In genomic region chr1:109197163-109198042, GRCh38 we compare ENCODE assay signal across 8 cellular contexts. TPM values are rescaled to one million over a fixed set of nuclear protein-coding genes. Genes with fewer than 3 reads are reported as not detected.
DNase-seq lines count a peak whose midpoint lies in the region; TF ChIP-seq lines count a peak whose summit lies in the region.

No MANE protein-coding gene starts in this region.

- CTCF ChIA-PET in AG04450 (lab: Charles Lee): interaction anchor here (0.6 to 2.2 kb wide), 3 partner anchors 10 to 97 kb away, joined by 4 to 7 read pairs (median 4); no protein-coding TSS in a partner anchor
- CTCF ChIA-PET in OCI-LY7 (lab: Charles Lee; ENCODE audit: unreplicated experiment): no interaction called here

- H3K27ac ChIP-seq in AG04450 (ENCODE audit: low read depth, low read length): peak overlapping the region; percentile 90
- H3K27ac ChIP-seq in mesenchymal stem cell (ENCODE audit: low read length, poor library complexity, severe bottlenecking): peak overlapping the region; percentile 82
- no peak overlapping the region for H3K27ac ChIP-seq in OCI-LY7 (ENCODE audit: low read depth, low read length, poor library complexity, severe bottlenecking)
- H3K27ac ChIP-seq in effector memory CD4-positive, alpha-beta T cell (ENCODE audit: insufficient read depth, low read length, poor library complexity, severe bottlenecking): no peak overlapping the region

- H3K18ac ChIP-seq in mesenchymal stem cell (ENCODE audit: low read depth in 1 of 2, low read length in 2 of 2): peak overlapping the region; percentile 54 to 76

- peak overlapping the region; percentile 71 for H3K9ac ChIP-seq in mesenchymal stem cell (ENCODE audit: low read length)

- H3K4me1 ChIP-seq in mesenchymal stem cell (ENCODE audit: control insufficient read depth, insufficient read depth, low read depth, low read length) (peaks cover 13% of the 10 kb centered on the region), OCI-LY7 (ENCODE audit: insufficient read depth, low read length, poor library complexity, severe bottlenecking) (peaks cover 10% of the 10 kb centered on the region)
- H3K4me1 ChIP-seq in effector memory CD4-positive, alpha-beta T cell (ENCODE audit: control insufficient read depth, insufficient read depth, low read length, poor library complexity, severe bottlenecking): no peaks in the 10 kb centered on the region

- H3K27me3 ChIP-seq in AG04450 (ENCODE audit: control insufficient read depth, insufficient read depth, low read length) (no peaks in the 10 kb centered on the region), mesenchymal stem cell (ENCODE audit: control insufficient read depth in 1 of 2, insufficient read depth in 1 of 2, low read length in 2 of 2) (no peaks in the 10 kb centered on the region)
- no peaks in the 10 kb centered on the region for H3K27me3 ChIP-seq in effector memory CD4-positive, alpha-beta T cell (replicated peaks; ENCODE audit: control insufficient read depth, insufficient read depth, low read length, poor library complexity, severe bottlenecking)

- peak overlapping the region; percentile 55 for H4K91ac ChIP-seq in mesenchymal stem cell (ENCODE audit: low read length)

- H3K9me3 ChIP-seq in AG04450 (ENCODE audit: control insufficient read depth, insufficient read depth, low read length) (no peaks in the 10 kb centered on the region), mesenchymal stem cell (ENCODE audit: control insufficient read depth, low read length) (no peaks in the 10 kb centered on the region), OCI-LY7 (ENCODE audit: low read length) (no peaks in the 10 kb centered on the region)
- no peaks in the 10 kb centered on the region for H3K9me3 ChIP-seq in effector memory CD4-positive, alpha-beta T cell (ENCODE audit: control insufficient read depth, low read length)

- H3K4me2 ChIP-seq in mesenchymal stem cell (ENCODE audit: low read length, poor library complexity, severe bottlenecking) (peak overlapping the region; percentile 10), OCI-LY7 (ENCODE audit: low read length) (no peak overlapping the region)

- H3K23ac ChIP-seq in mesenchymal stem cell (ENCODE audit: low read length in 2 of 2): no peak overlapping the region

- intact Hi-C loops in OCI-LY7 (cut with micrococcal nuclease; ENCODE audit: unreplicated experiment): no loop called here

- H2BK5ac ChIP-seq in mesenchymal stem cell (ENCODE audit: low read depth, low read length, poor library complexity, severe bottlenecking): no peak overlapping the region

- H2BK120ac ChIP-seq in mesenchymal stem cell (ENCODE audit: low read depth, low read length): no peak overlapping the region

- DNase-seq in AG04450 (ENCODE audit: low read depth, low spot score): peak; percentile 96
- peak; percentile 99 for DNase-seq in HS-5 (ENCODE audit: low read depth)
- DNase-seq in cardiac fibroblast (ENCODE audit: low read depth in 2 of 2): peak; percentile 97 to 99
- DNase-seq in mesenchymal stem cell: peak; percentile 99
- DNase-seq in OCI-LY7 (ENCODE audit: low spot score): no peak
- no peak for DNase-seq in SHP77 treated with DMSO at 0.1 percent for 48 hours (lab: John Stamatoyannopoulos, UW)
- DNase-seq in NCI-H2196 treated with DMSO at 0.1 percent for 48 hours (lab: John Stamatoyannopoulos, UW; ENCODE audit: unreplicated experiment): no peak
- no peak for DNase-seq in effector memory CD4-positive, alpha-beta T cell

- POLR2A ChIA-PET in AG04450 (lab: Yijun Ruan, JAX) (interaction anchor here (1.1 to 2.0 kb wide), 4 partner anchors 16 to 97 kb away, joined by 3 to 12 read pairs (median 6); partner anchors contain the start of gene SARS1), OCI-LY7 (lab: Charles Lee) (interaction anchor here (0.6 to 1.5 kb wide), 3 partner anchors 10 to 178 kb away, joined by 3 to 6 read pairs (median 4); no protein-coding TSS in a partner anchor)

- WGBS in mesenchymal stem cell: 6% methylated on average over 10 of the region's 10 CpGs

- no peaks in the 10 kb centered on the region for H3K79me2 ChIP-seq in OCI-LY7 (ENCODE audit: insufficient read depth, low read depth, low read length)

- H3K79me1 ChIP-seq in mesenchymal stem cell (replicated peaks; ENCODE audit: low read length, poor library complexity, severe bottlenecking): no peaks in the 10 kb centered on the region

- peak overlapping the region; percentile 46 for H2AFZ ChIP-seq in mesenchymal stem cell (ENCODE audit: low read depth, low read length)
- no peak overlapping the region for H2AFZ ChIP-seq in OCI-LY7 (ENCODE audit: low read length)

- H2AK5ac ChIP-seq in mesenchymal stem cell (ENCODE audit: low read length, severe bottlenecking): peak overlapping the region; percentile 34

- no peaks in the 10 kb centered on the region for H4K20me1 ChIP-seq in OCI-LY7 (ENCODE audit: insufficient read depth, low read length)

- no peak overlapping the region for H2BK15ac ChIP-seq in mesenchymal stem cell (ENCODE audit: low read depth, poor library complexity, severe bottlenecking)

- no peak overlapping the region for H3K14ac ChIP-seq in mesenchymal stem cell (ENCODE audit: low read length in 2 of 2)

- peak overlapping the region; percentile 85 for H4K8ac ChIP-seq in mesenchymal stem cell (ENCODE audit: low read length)

- no TSS peak for BruUV-seq in OCI-LY7 (replicated peaks; lab: Mats Ljungman, UMichigan)

- H3K4me3 ChIP-seq in AG04450 (ENCODE audit: low read depth, low read length) (no peak overlapping the region), cardiac fibroblast (replicated peaks in 1 of 2; ENCODE audit: low read depth in 2 of 2, low read length in 2 of 2) (no peak overlapping the region), mesenchymal stem cell (ENCODE audit: insufficient read depth in 1 of 2, low read depth in 1 of 2, low read length in 2 of 2) (no peak overlapping the region), OCI-LY7 (ENCODE audit: low read depth, low read length, poor library complexity, severe bottlenecking) (no peak overlapping the region)
- H3K4me3 ChIP-seq in effector memory CD4-positive, alpha-beta T cell (ENCODE audit: insufficient read depth, low read depth, low read length, poor library complexity, severe bottlenecking): no peak overlapping the region

- peak overlapping the region; percentile 6 to 37 for H2BK12ac ChIP-seq in mesenchymal stem cell (ENCODE audit: low read length in 2 of 2)

- TF ChIP-seq CTCF in AG04450 (IDR thresholded peaks at IDR 0.05; ENCODE audit: low read depth, low read length) (no peak), cardiac fibroblast (IDR thresholded peaks at IDR 0.05; ENCODE audit: low read depth, low read length) (no peak), OCI-LY7 (conservative IDR thresholded peaks at IDR 0.05; ENCODE audit: low read length) (no peak)

- no peaks in the 10 kb centered on the region for H3K9me2 ChIP-seq in OCI-LY7 (ENCODE audit: insufficient read depth, low read length)

- H3K36me3 ChIP-seq in mesenchymal stem cell (ENCODE audit: control insufficient read depth in 1 of 2, insufficient read depth in 2 of 2, low read depth in 1 of 2, low read length in 2 of 2) (no peaks in the 10 kb centered on the region), OCI-LY7 (ENCODE audit: insufficient read depth, low read length) (no peaks in the 10 kb centered on the region)
- H3K36me3 ChIP-seq in effector memory CD4-positive, alpha-beta T cell (ENCODE audit: control insufficient read depth, insufficient read depth, low read length): no peaks in the 10 kb centered on the region

- H3K4ac ChIP-seq in mesenchymal stem cell (ENCODE audit: low read depth in 1 of 2, low read length in 2 of 2): no peak overlapping the region

RNA-seq across cellular contexts. Expression of gene SARS1, which starts 16.3 kb away (rescaled TPM):
- polyA plus RNA-seq in AG04450 (2011; rRNA removed): 301 and 332 TPM in 2 replicates
- polyA minus RNA-seq in AG04450 (2011; rRNA and poly(A)+ RNA removed): 195 and 210 TPM in 2 replicates
- 210 TPM for polyA plus RNA-seq in mesenchymal stem cell (2013, experiment 1 of 2)
- 208 TPM for polyA plus RNA-seq in mesenchymal stem cell (2013, experiment 2 of 2)
- total RNA-seq in OCI-LY7 (2014; rRNA removed; shearing (Covaris generic)): 277 and 295 TPM in 2 replicates
- 290 and 323 TPM in 2 replicates for total RNA-seq in OCI-LY7 (2022)

RNA-seq across cellular contexts. Expression of gene CELSR2, which starts 51.9 kb away (rescaled TPM):
- polyA plus RNA-seq in AG04450 (2011; rRNA removed): 1.1 and 1.8 TPM in 2 replicates
- polyA minus RNA-seq in AG04450 (2011; rRNA and poly(A)+ RNA removed): 5.1 and 7.2 TPM in 2 replicates
- polyA plus RNA-seq in mesenchymal stem cell (2013, experiment 1 of 2): 1.0 TPM
- polyA plus RNA-seq in mesenchymal stem cell (2013, experiment 2 of 2): 0.93 TPM
- 5.0 and 6.9 TPM in 2 replicates for total RNA-seq in OCI-LY7 (2014; rRNA removed; shearing (Covaris generic))
- 12.5 and 13.0 TPM in 2 replicates for total RNA-seq in OCI-LY7 (2022)

Comparison
In these comparisons a context has a peak if more than half of its experiments do, and no peak if none do; other contexts are left out.
1. DNase-seq: peak in AG04450 (single experiment), HS-5 (single experiment), cardiac fibroblast (2 of 2) and mesenchymal stem cell (single experiment); none in OCI-LY7 (single experiment), SHP77 treated with DMSO at 0.1 percent for 48 hours (single experiment), NCI-H2196 treated with DMSO at 0.1 percent for 48 hours (single experiment) and effector memory CD4-positive, alpha-beta T cell (0 of 3).
2. H3K27ac ChIP-seq: peak in AG04450 (single experiment) and mesenchymal stem cell (single experiment); none in OCI-LY7 (single experiment) and effector memory CD4-positive, alpha-beta T cell (single experiment).